7 cellular contexts compared by ENCODE assay signal in the genomic region with DNA sequence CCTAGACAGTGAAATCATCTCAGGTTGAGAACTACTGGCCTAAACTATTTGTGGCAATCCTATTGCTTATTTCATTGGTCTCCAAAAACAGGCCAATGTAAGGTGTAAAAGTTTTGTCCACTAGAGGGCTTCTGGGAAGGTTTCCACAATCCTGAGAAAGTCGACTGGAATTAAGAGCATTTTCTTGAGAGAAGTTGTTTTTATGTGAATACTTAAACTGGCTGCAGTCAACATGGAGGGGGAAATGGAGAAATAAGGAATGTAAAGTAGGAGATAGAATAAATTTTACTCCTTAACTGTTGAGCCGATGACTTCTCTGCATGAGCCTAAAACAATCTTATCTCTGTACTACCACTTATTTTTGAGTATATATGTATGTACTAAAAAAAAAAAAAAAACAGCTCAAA. TPM values are rescaled to one million over a fixed set of nuclear protein-coding genes. Genes with fewer than 3 reads are reported as not detected.
DNase-seq lines count a peak whose midpoint lies in the region; ATAC-seq, FAIRE-seq and TF ChIP-seq lines count a peak whose summit lies in the region.

No MANE protein-coding gene starts in this region.

- no peaks in the 10 kb centered on the region for H3K4me1 Mint-ChIP-seq in brain
- peaks cover 16% of the 10 kb centered on the region for H3K4me1 Mint-ChIP-seq in activated CD4-positive, alpha-beta memory T cell treated with anti-CD3 and anti-CD28 coated beads for 36 hours (ENCODE audit: low read depth)

- no peaks in the 10 kb centered on the region for H3K36me3 Mint-ChIP-seq in brain
- no peaks in the 10 kb centered on the region for H3K36me3 Mint-ChIP-seq in activated CD4-positive, alpha-beta memory T cell treated with anti-CD3 and anti-CD28 coated beads for 36 hours

- no peaks in the 10 kb centered on the region for H3K4me1 ChIP-seq in kidney (ENCODE audit: control insufficient read depth in 1 of 2, insufficient read depth in 1 of 2, low read depth in 1 of 2, low read length in 2 of 2)
- H3K4me1 ChIP-seq in transverse colon: peaks cover 0 to 7% (median 0%) of the 10 kb centered on the region in 4 donors

- H3K27me3 Mint-ChIP-seq in brain: no peaks in the 10 kb centered on the region
- no peaks in the 10 kb centered on the region for H3K27me3 Mint-ChIP-seq in activated CD4-positive, alpha-beta memory T cell treated with anti-CD3 and anti-CD28 coated beads for 36 hours

- H3K9me3 ChIP-seq in kidney (ENCODE audit: control insufficient read depth in 1 of 2, low read length in 2 of 2): no peaks in the 10 kb centered on the region
- H3K9me3 ChIP-seq in transverse colon: no peaks in the 10 kb centered on the region

- no peak overlapping the region for H3K9ac ChIP-seq in kidney (ENCODE audit: low read length in 2 of 2)

- DNase-seq in EL (peak; percentile 68), NAMALWA (ENCODE audit: low spot score) (peak; percentile 69), kidney (no peak), transverse colon (no peak)
- no peak for DNase-seq in activated CD4-positive, alpha-beta memory T cell treated with anti-CD3 and anti-CD28 coated beads for 36 hours

- intact Hi-C loops in kidney (cut with DNase I) (no loop called here), transverse colon (cut with DNase I; ENCODE audit: low total_unique reads) (no loop called here)
- intact Hi-C loops in activated CD4-positive, alpha-beta memory T cell treated with anti-CD3 and anti-CD28 coated beads for 36 hours (cut with micrococcal nuclease): loop anchor here (2.0 to 10.0 kb wide), 2 partner anchors 55 to 465 kb away; a partner anchor contains a TSS

- no peak overlapping the region for H3K27ac Mint-ChIP-seq in brain
- no peak overlapping the region for H3K27ac Mint-ChIP-seq in activated CD4-positive, alpha-beta memory T cell treated with anti-CD3 and anti-CD28 coated beads for 36 hours

- ATAC-seq in GM21360 (IDR thresholded peaks at IDR 0.05; ENCODE audit: unreplicated experiment): peak; percentile 49

- CTCF ChIA-PET in activated CD4-positive, alpha-beta memory T cell treated with anti-CD3 and anti-CD28 coated beads for 36 hours (lab: Charles Lee): interaction anchor here (0.7 to 1.5 kb wide), 4 partner anchors 21 to 491 kb away, joined by 3 to 6 read pairs (median 4); no protein-coding TSS in a partner anchor

- TF ChIP-seq CTCF in brain (conservative IDR thresholded peaks at IDR 0.05) (peak; percentile 64 to 75), kidney (IDR thresholded peaks at IDR 0.05; ENCODE audit: borderline replicate concordance, extremely low read depth, insufficient read depth) (peak; percentile 66), transverse colon (IDR thresholded peaks at IDR 0.05) (peak; percentile 65 to 69 (median 66))

- H3K27me3 ChIP-seq in transverse colon: no peaks in the 10 kb centered on the region

- 31 to 39% methylated on average over 2 of the region's 2 CpGs for WGBS in transverse colon (ENCODE audit: low coverage in 1 of 2), 2 donors

- H3K9me3 Mint-ChIP-seq in brain: no peaks in the 10 kb centered on the region
- no peaks in the 10 kb centered on the region for H3K9me3 Mint-ChIP-seq in activated CD4-positive, alpha-beta memory T cell treated with anti-CD3 and anti-CD28 coated beads for 36 hours

- H3K27ac ChIP-seq in kidney (ENCODE audit: low read depth in 2 of 2, low read length in 2 of 2): no peak overlapping the region
- no peak overlapping the region for H3K27ac ChIP-seq in transverse colon

- no peak for TF ChIP-seq EP300 in transverse colon (IDR thresholded peaks at IDR 0.05; ENCODE audit: low read depth)

- POLR2A ChIA-PET in activated CD4-positive, alpha-beta memory T cell treated with anti-CD3 and anti-CD28 coated beads for 36 hours (lab: Charles Lee): interaction anchor here (1.8 kb wide), 1 partner anchor 12 kb away, joined by 5 read pairs; no protein-coding TSS in a partner anchor

- H3K4me3 ChIP-seq in kidney (ENCODE audit: low read length in 2 of 2): no peak overlapping the region
- no peak overlapping the region for H3K4me3 ChIP-seq in transverse colon

- FAIRE-seq in kidney (lab: Jason Lieb, UNC): peak; percentile 92

- TF ChIP-seq POLR2A in transverse colon (IDR thresholded peaks at IDR 0.05): no peak

- H3K4me3 Mint-ChIP-seq in brain: no peak overlapping the region
- H3K4me3 Mint-ChIP-seq in activated CD4-positive, alpha-beta memory T cell treated with anti-CD3 and anti-CD28 coated beads for 36 hours: no peak overlapping the region

- H3K36me3 ChIP-seq in kidney (ENCODE audit: control insufficient read depth in 1 of 2, insufficient read depth in 2 of 2, low read length in 2 of 2) (no peaks in the 10 kb centered on the region), transverse colon (no peaks in the 10 kb centered on the region)

- in situ Hi-C loops in transverse colon (cut with MboI; ENCODE audit: low pct_ligation_motif_present in 1 of 4, low pct_unique_long_range_greater_than_20kb in 1 of 4, low sequenced_read_pairs in 3 of 4): loop anchor here in 1 of 4 donors (10.0 to 25.0 kb wide), 2 partner anchors 55 to 478 kb away; a partner anchor contains a TSS

RNA-seq across cellular contexts. Expression of a gene that starts 11.0 kb away (rescaled TPM):
- polyA plus RNA-seq in brain (ENCODE audit: insufficient read depth, low read depth, low replicate concordance) (31.7 TPM), kidney (ENCODE audit: insufficient read depth, low read depth, low replicate concordance) (52.3 TPM)
- total RNA-seq in kidney (63.2 TPM), transverse colon (100 to 1,000 TPM in 1 of 4 donors, 10 to 100 TPM in 3; 20.9 to 103 (median 48.4) TPM)
- 100 to 1,000 TPM; 121 to 124 TPM for total RNA-seq in activated CD4-positive, alpha-beta memory T cell treated with anti-CD3 and anti-CD28 coated beads for 36 hours

RNA-seq across cellular contexts. Expression of a gene that starts 55.6 kb away (rescaled TPM):
- polyA plus RNA-seq in brain (ENCODE audit: insufficient read depth, low read depth, low replicate concordance) (16.3 TPM), kidney (ENCODE audit: insufficient read depth, low read depth, low replicate concordance) (22.7 TPM)
- total RNA-seq in kidney (33.8 TPM), transverse colon (10 to 100 TPM; 34.8 to 66.1 (median 55.9) TPM)
- 10 to 100 TPM; 60.7 to 61.1 TPM for total RNA-seq in activated CD4-positive, alpha-beta memory T cell treated with anti-CD3 and anti-CD28 coated beads for 36 hours

Comparison
In these comparisons a context has a peak if more than half of its experiments do, and no peak if none do; other contexts are left out.
1. DNase-seq: peak in EL (single experiment) and NAMALWA (single experiment); none in kidney (single experiment), transverse colon (single experiment) and activated CD4-positive, alpha-beta memory T cell treated with anti-CD3 and anti-CD28 coated beads for 36 hours (single experiment).
2. Peak in every context shown above with its lines, with median percentiles within 50 percentile points of each other: CTCF ChIP-seq.